In genomic region chr5:81165493-81166119, GRCh38 we compare ENCODE assay signal across 8 cellular contexts.
A peak's percentile ranks its signal among the peaks of the same experiment; 100 is the strongest.
DNase-seq lines count a peak whose midpoint lies in the region; ATAC-seq and TF ChIP-seq lines count a peak whose summit lies in the region.

No MANE protein-coding gene starts in this region.

- no peak overlapping the region for H3K27ac Mint-ChIP-seq in activated naive CD4-positive, alpha-beta T cell treated with anti-CD3 and anti-CD28 coated beads, Interleukin-2, amount 50 U/mL, for 72 hours

- ATAC-seq in GM21447 (IDR thresholded peaks at IDR 0.05; ENCODE audit: unreplicated experiment) (peak; percentile 68), heart right ventricle (peak; percentile 50 to 85 (median 70))
- ATAC-seq in activated naive CD4-positive, alpha-beta T cell treated with anti-CD3 and anti-CD28 coated beads, Interleukin-2, amount 50 U/mL, for 72 hours = peak; percentile 84 to 89

- H3K27me3 ChIP-seq in Karpas-422 (ENCODE audit: low read length) (no peaks in the 10 kb centered on the region), SK-N-SH (ENCODE audit: insufficient read depth) (no peaks in the 10 kb centered on the region), heart right ventricle (no peaks in the 10 kb centered on the region)

- POLR2A ChIA-PET in SK-N-SH (lab: Yijun Ruan, JAX) = no interaction called here

- CTCF ChIA-PET in SK-N-SH (lab: Yijun Ruan, JAX) = interaction anchor here (0.5 to 3.1 kb wide), 40 partner anchors 11 to 1074 kb away, joined by 3 to 27 read pairs (median 4); no protein-coding TSS in a partner anchor

- TF ChIP-seq CTCF in SK-N-SH (IDR thresholded peaks at IDR 0.05) (peak; percentile 65), heart right ventricle (IDR thresholded peaks at IDR 0.05) (peak in 8 of 9 donors; percentile 23 to 75 (median 64)), retinal pigment epithelial cell (conservative IDR thresholded peaks at IDR 0.05; ENCODE audit: low read depth, low read length) (peak; percentile 93)

- H3K36me3 ChIP-seq in Karpas-422 (ENCODE audit: insufficient read depth, low read length) (no peaks in the 10 kb centered on the region), SK-N-SH (replicated peaks in 1 of 2; ENCODE audit: control insufficient read depth in 1 of 2, insufficient read depth in 2 of 2, low read length in 1 of 2) (no peaks in the 10 kb centered on the region), heart right ventricle (no peaks in the 10 kb centered on the region)

- H3F3A ChIP-seq in SK-N-SH (replicated peaks; ENCODE audit: insufficient read depth) = no peaks in the 10 kb centered on the region

- TF ChIP-seq EP300 in SK-N-SH (IDR thresholded peaks at IDR 0.05; ENCODE audit: borderline replicate concordance in 1 of 2, low read depth in 1 of 2, low read length in 1 of 2) = no peak

- H3K9me3 ChIP-seq in Karpas-422 (ENCODE audit: low read length) (no peaks in the 10 kb centered on the region; the same call in 1 of the 2 replicates), SK-N-SH (no peaks in the 10 kb centered on the region), heart right ventricle (no peaks in the 10 kb centered on the region)

- H3K9me2 ChIP-seq in Karpas-422 (replicated peaks; ENCODE audit: insufficient read depth, low read length) (no peaks in the 10 kb centered on the region), SK-N-SH (no peaks in the 10 kb centered on the region)

- H3K4me1 ChIP-seq in Karpas-422 (ENCODE audit: low read length) = peaks cover 84% of the 10 kb centered on the region
- peaks cover 0 to 13% of the 10 kb centered on the region in 2 experiments; a peak in 1 of 4 replicates for H3K4me1 ChIP-seq in SK-N-SH (ENCODE audit: control insufficient read depth in 1 of 2, insufficient read depth in 2 of 2, low read depth in 1 of 2, low read length in 1 of 2)
- peaks cover 0 to 7% (median 0%) of the 10 kb centered on the region in 9 donors for H3K4me1 ChIP-seq in heart right ventricle

- peaks cover 0 to 4% of the 10 kb centered on the region in 2 donors for H3K36me3 Mint-ChIP-seq in activated naive CD4-positive, alpha-beta T cell treated with anti-CD3 and anti-CD28 coated beads, Interleukin-2, amount 50 U/mL, for 72 hours

- H4K20me1 ChIP-seq in Karpas-422 (ENCODE audit: insufficient read depth, low read depth, low read length) = no peaks in the 10 kb centered on the region
- H4K20me1 ChIP-seq in SK-N-SH (ENCODE audit: insufficient read depth) = no peaks in the 10 kb centered on the region

- no peak overlapping the region for H3K4me2 ChIP-seq in Karpas-422 (ENCODE audit: low read depth, low read length, poor library complexity, severe bottlenecking)
- H3K4me2 ChIP-seq in SK-N-SH = no peak overlapping the region

- H3K9ac ChIP-seq in Karpas-422 (ENCODE audit: low read length) (no peak overlapping the region), SK-N-SH (no peak overlapping the region)

- H3K4me3 ChIP-seq in Karpas-422 (ENCODE audit: low read length) = no peak overlapping the region
- peak overlapping the region in 1 of 2 experiments; percentile 17; a peak in 1 of 4 replicates for H3K4me3 ChIP-seq in SK-N-SH (ENCODE audit: low read depth in 2 of 2, low read length in 1 of 2)
- no peak overlapping the region for H3K4me3 ChIP-seq in heart right ventricle
- no peak overlapping the region for H3K4me3 ChIP-seq in retinal pigment epithelial cell (ENCODE audit: low read length)

- peak; percentile 81 for DNase-seq in D341Med (ENCODE audit: low spot score)
- peak; percentile 93 for DNase-seq in Karpas-422
- DNase-seq in SK-N-SH = peak; percentile 72
- peak in 1 of 2 donors; percentile 73 for DNase-seq in activated naive CD4-positive, alpha-beta T cell treated with anti-CD3 and anti-CD28 coated beads, Interleukin-2, amount 50 U/mL, for 72 hours (ENCODE audit: low spot score in 2 of 2)
- DNase-seq in heart right ventricle = peak; percentile 29 to 69
- DNase-seq in retinal pigment epithelial cell (ENCODE audit: low read depth) = no peak
- DNase-seq in mesenteric fat pad (ENCODE audit: low spot score) = no peak

- H3K27ac ChIP-seq in Karpas-422 (ENCODE audit: low read length) (no peak overlapping the region), SK-N-SH (ENCODE audit: low read depth in 2 of 2, low read length in 1 of 2) (no peak overlapping the region), heart right ventricle (no peak overlapping the region)

- 19% methylated on average over 3 of the region's 3 CpGs for WGBS in SK-N-SH (ENCODE audit: low lambda C conversion rate)
- 59 to 65% methylated on average over 3 of the region's 3 CpGs for WGBS in heart right ventricle, 2 donors

- no peaks in the 10 kb centered on the region for H3K9me3 Mint-ChIP-seq in activated naive CD4-positive, alpha-beta T cell treated with anti-CD3 and anti-CD28 coated beads, Interleukin-2, amount 50 U/mL, for 72 hours

- intact Hi-C loops in heart right ventricle (cut with DNase I) = loop anchor here in 1 of 10 donors (10.0 kb wide), 1 partner anchor 211 kb away; no protein-coding TSS in a partner anchor

- TF ChIP-seq RAD21 in SK-N-SH (IDR thresholded peaks at IDR 0.05; ENCODE audit: low read length) = peak; percentile 93

- H2AFZ ChIP-seq in Karpas-422 (ENCODE audit: low read length) (no peak overlapping the region), SK-N-SH (ENCODE audit: low read depth) (no peak overlapping the region)

- H3K79me2 ChIP-seq in Karpas-422 (ENCODE audit: low read length) (no peaks in the 10 kb centered on the region), SK-N-SH (ENCODE audit: insufficient read depth) (no peaks in the 10 kb centered on the region)

TF ChIP-seq in SK-N-SH, 30 proteins besides CTCF, POLR2A, EP300 and RAD21:
- TF ChIP-seq SMC3 (IDR thresholded peaks at IDR 0.05; ENCODE audit: low read depth, low read length) (peak; percentile 82), JUND (IDR thresholded peaks at IDR 0.05) (0 out of 2 replicates have a peak, but pooled peaks have one; percentile 16), RCOR1 (IDR thresholded peaks at IDR 0.05; ENCODE audit: low read length) (0 out of 2 replicates have a peak, but pooled peaks have one; percentile 24), MXI1 (IDR thresholded peaks at IDR 0.05; ENCODE audit: low read depth, low read length) (peak; percentile 52; the same call in 1 of the 2 replicates), GATA2 (CRISPR knock-in tag; IDR thresholded peaks at IDR 0.05) (no peak), RFX5 (IDR thresholded peaks at IDR 0.05; ENCODE audit: low read length) (no peak), CHD2 (IDR thresholded peaks at IDR 0.05; ENCODE audit: low read length, partially characterized antibody) (no peak), GABPA (IDR thresholded peaks at IDR 0.05; ENCODE audit: low read depth) (no peak), FOSL2 (IDR thresholded peaks at IDR 0.05; ENCODE audit: borderline replicate concordance, low read depth) (0 out of 2 replicates have a peak, but pooled peaks have one; percentile 38)

Comparison
In these comparisons a context has a peak if more than half of its experiments do, and no peak if none do; other contexts are left out.
1. DNase-seq: peak in D341Med (single experiment), Karpas-422 (single experiment), SK-N-SH (single experiment) and heart right ventricle (2 of 2); none in retinal pigment epithelial cell (single experiment) and mesenteric fat pad (single experiment).
2. Peak in every context shown above with its lines, with median percentiles within 50 percentile points of each other: ATAC-seq and CTCF ChIP-seq.